Comparison of ENCODE assay signal across 25 cellular contexts in genomic region chr18:10135302-10135926, GRCh38.
"Had no signal": no experiment of that assay in that cellular context is flagged by ENCODE, and none has a peak within 500 bp of the region (broad histone marks: within the 10 kb centered on the region; RNA-seq: fewer than 3 reads in every experiment).

No MANE protein-coding gene starts in this region.

- H3K27ac ChIP-seq: ascending aorta, heart left ventricle, thyroid gland, upper lobe of right lung had no signal

- H3K4me2 ChIP-seq: smooth muscle cell had no signal

- H3K4me3 ChIP-seq: ascending aorta, heart left ventricle, smooth muscle cell, thyroid gland, upper lobe of right lung had no signal

- H3K36me3 ChIP-seq: ascending aorta, heart left ventricle, thyroid gland, upper lobe of right lung had no signal

- H3K4me3 Mint-ChIP-seq: activated CD4-positive, alpha-beta T cell treated with anti-CD3 and anti-CD28 coated beads, Interleukin-2, amount 10 ng/mL, durations not matched to agents 24 days and 14 days; activated CD8-positive, alpha-beta memory T cell treated with anti-CD3 and anti-CD28 coated beads, Interleukin-2, amount 10 ng/mL, durations not matched to agents 7 days and 5 days; activated CD8-positive, alpha-beta T cell treated with anti-CD3 and anti-CD28 coated beads for 36 hours; memory B cell; nephron; T-helper 17 cell had no signal

- H3K27me3 ChIP-seq: ascending aorta, thyroid gland, upper lobe of right lung had no signal

- DNase-seq: activated CD4-positive, alpha-beta T cell treated with anti-CD3 and anti-CD28 coated beads, Interleukin-2, amount 10 ng/mL, durations not matched to agents 24 days and 14 days; activated CD8-positive, alpha-beta memory T cell treated with anti-CD3 and anti-CD28 coated beads, Interleukin-2, amount 10 ng/mL, durations not matched to agents 7 days and 5 days; activated CD8-positive, alpha-beta T cell treated with anti-CD3 and anti-CD28 coated beads for 36 hours; central memory CD4-positive, alpha-beta T cell; dermis blood vessel endothelial cell; effector CD8-positive, alpha-beta T cell; heart left ventricle; left colon; nucleus accumbens; posterior cingulate gyrus; stimulated activated CD4-positive, alpha-beta T cell treated with anti-CD3 and anti-CD28 coated beads, Interleukin-2, amount 100 ng/mL, for 48 hours; stimulated activated CD8-positive, alpha-beta memory T cell treated with anti-CD3 and anti-CD28 coated beads, Interleukin-4, amount 100 ng/mL, for 48 hours; stimulated activated naive CD4-positive, alpha-beta T cell; SW 1271; T-helper 17 cell; thyroid gland; upper lobe of right lung had no signal

- FAIRE-seq: keratinocyte had no signal

- H3K9me3 ChIP-seq: ascending aorta, heart left ventricle, thyroid gland, upper lobe of right lung had no signal

- H3K9me3 Mint-ChIP-seq: activated CD4-positive, alpha-beta T cell treated with anti-CD3 and anti-CD28 coated beads, Interleukin-2, amount 10 ng/mL, durations not matched to agents 24 days and 14 days; activated CD8-positive, alpha-beta T cell treated with anti-CD3 and anti-CD28 coated beads for 36 hours; memory B cell; nephron had no signal

- ATAC-seq: activated CD8-positive, alpha-beta memory T cell treated with anti-CD3 and anti-CD28 coated beads, Interleukin-2, amount 10 ng/mL, durations not matched to agents 7 days and 5 days; activated CD8-positive, alpha-beta T cell treated with anti-CD3 and anti-CD28 coated beads for 36 hours; activated naive CD4-positive, alpha-beta T cell treated with anti-CD3 and anti-CD28 coated beads, Interleukin-2, amount 50 U/mL, for 72 hours; esophagus mucosa; heart left ventricle; left colon; sciatic nerve; T-helper 17 cell; upper lobe of right lung had no signal

- H3K4me1 Mint-ChIP-seq: memory B cell, T-helper 17 cell had no signal

- H3K27ac Mint-ChIP-seq: activated CD4-positive, alpha-beta T cell treated with anti-CD3 and anti-CD28 coated beads, Interleukin-2, amount 10 ng/mL, durations not matched to agents 24 days and 14 days; activated CD8-positive, alpha-beta memory T cell treated with anti-CD3 and anti-CD28 coated beads, Interleukin-2, amount 10 ng/mL, durations not matched to agents 7 days and 5 days; activated CD8-positive, alpha-beta T cell treated with anti-CD3 and anti-CD28 coated beads for 36 hours; activated naive CD4-positive, alpha-beta T cell treated with anti-CD3 and anti-CD28 coated beads, Interleukin-2, amount 50 U/mL, for 72 hours; memory B cell; nephron; T-helper 17 cell had no signal

- H3K36me3 Mint-ChIP-seq: activated CD8-positive, alpha-beta memory T cell treated with anti-CD3 and anti-CD28 coated beads, Interleukin-2, amount 10 ng/mL, durations not matched to agents 7 days and 5 days; memory B cell had no signal
